ENCODE assay signal across 16 cellular contexts in the genomic region with DNA sequence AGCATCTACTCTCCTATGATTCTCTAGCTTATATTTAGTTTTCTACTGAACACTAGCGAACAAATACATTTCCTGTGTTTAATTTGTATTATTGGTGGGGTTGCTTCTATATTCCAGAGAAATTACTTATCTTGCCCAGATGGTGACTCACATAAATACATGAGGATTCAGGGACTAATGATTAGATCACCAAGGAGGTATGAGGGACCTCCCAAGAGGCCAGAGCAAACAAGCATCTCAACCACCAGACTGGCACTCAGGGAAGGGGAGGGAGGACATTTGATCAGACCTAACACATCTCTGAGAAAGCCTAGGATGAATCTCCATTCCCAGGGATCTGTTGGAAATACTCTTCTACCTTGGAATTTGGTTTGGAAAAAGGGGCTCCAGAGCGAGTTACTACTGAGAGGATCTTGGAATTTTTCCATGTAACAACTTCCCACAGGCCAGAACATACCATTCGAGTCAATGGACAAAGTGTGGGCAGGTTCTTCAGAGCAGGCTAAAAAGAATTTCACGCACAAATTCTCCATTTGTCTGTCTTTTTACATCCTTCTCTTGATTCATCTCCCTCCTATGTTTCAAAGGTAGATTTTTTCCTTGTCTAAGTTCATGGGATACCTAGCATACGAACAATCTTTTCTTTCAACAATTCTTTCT.
A peak's percentile ranks its signal among the peaks of the same experiment; 100 is the strongest.
DNase-seq lines count a peak whose midpoint lies in the region; ATAC-seq, FAIRE-seq and TF ChIP-seq lines count a peak whose summit lies in the region.
"Had no signal": no experiment of that assay in that cellular context is flagged by ENCODE, and none has a peak within 500 bp of the region (broad histone marks: within the 10 kb centered on the region; RNA-seq: fewer than 3 reads in every experiment).

No MANE protein-coding gene starts in this region.

- H3K4me3 ChIP-seq in AG10803 (ENCODE audit: low read length) = no peak overlapping the region
- no peak overlapping the region for H3K4me3 ChIP-seq in MG63
- no peak overlapping the region for H3K4me3 ChIP-seq in bronchial epithelial cell (ENCODE audit: low read depth, low read length)
- H3K4me3 ChIP-seq in kidney epithelial cell (ENCODE audit: low read depth, low read length) = no peak overlapping the region
- no peak overlapping the region for H3K4me3 ChIP-seq in neuronal stem cell (ENCODE audit: low read length in 2 of 2)

- no peak overlapping the region for H2BK15ac ChIP-seq in neuronal stem cell (ENCODE audit: low read length)

- H3K36me3 ChIP-seq in MG63 (no peaks in the 10 kb centered on the region), bronchial epithelial cell (ENCODE audit: control insufficient read depth, insufficient read depth, low read length) (no peaks in the 10 kb centered on the region), kidney epithelial cell (ENCODE audit: control insufficient read depth, insufficient read depth, low read length) (no peaks in the 10 kb centered on the region), neuronal stem cell (replicated peaks in 1 of 2; ENCODE audit: control insufficient read depth in 2 of 2, insufficient read depth in 2 of 2, low read length in 2 of 2) (no peaks in the 10 kb centered on the region)

- no peak overlapping the region for H3K18ac ChIP-seq in neuronal stem cell (ENCODE audit: low read length)

- no peak overlapping the region for H2AK5ac ChIP-seq in neuronal stem cell (ENCODE audit: low read depth, low read length)

- H3K9me3 ChIP-seq in MG63 (no peaks in the 10 kb centered on the region), neuronal stem cell (replicated peaks in 1 of 2; ENCODE audit: control insufficient read depth in 2 of 2, insufficient read depth in 1 of 2, low read depth in 1 of 2, low read length in 2 of 2) (no peaks in the 10 kb centered on the region)

- no CpG with 5 or more reads among the region's 5 CpGs for WGBS in neuronal stem cell (ENCODE audit: extremely low coverage in 2 of 2, insufficient read length in 2 of 2, insufficient replicate concordance in 1 of 2), 2 donors

- no peak overlapping the region for H4K91ac ChIP-seq in neuronal stem cell (ENCODE audit: low read depth, low read length, poor library complexity)

- no peaks in the 10 kb centered on the region for H3K4me1 ChIP-seq in neuronal stem cell (ENCODE audit: control insufficient read depth in 2 of 2, insufficient read depth in 1 of 2, low read depth in 1 of 2, low read length in 2 of 2)

- no peak overlapping the region for H4K8ac ChIP-seq in neuronal stem cell (ENCODE audit: low read depth, low read length)

- H3K4me2 ChIP-seq in neuronal stem cell (ENCODE audit: insufficient read depth, low read length, poor library complexity, severe bottlenecking) = no peak overlapping the region

- no peak overlapping the region for H3K27ac ChIP-seq in neuronal stem cell (replicated peaks; ENCODE audit: low read length)

- no peak overlapping the region for H3K4ac ChIP-seq in neuronal stem cell (ENCODE audit: low read length)

- no peak overlapping the region for H2BK120ac ChIP-seq in neuronal stem cell (ENCODE audit: low read depth, low read length)

- H3K27me3 ChIP-seq in MG63 (no peaks in the 10 kb centered on the region), bronchial epithelial cell (ENCODE audit: control insufficient read depth, insufficient read depth, low read length) (no peaks in the 10 kb centered on the region), kidney epithelial cell (ENCODE audit: control insufficient read depth, insufficient read depth, low read length) (no peaks in the 10 kb centered on the region), neuronal stem cell (ENCODE audit: control insufficient read depth in 3 of 3, insufficient read depth in 3 of 3, low read depth in 1 of 3, low read length in 3 of 3) (no peaks in the 10 kb centered on the region)

- no peak overlapping the region for H2AFZ ChIP-seq in neuronal stem cell (ENCODE audit: low read length)

- TF ChIP-seq CTCF in AG10803 (conservative IDR thresholded peaks at IDR 0.05; ENCODE audit: low read length) = no peak
- no peak for TF ChIP-seq CTCF in bronchial epithelial cell (IDR thresholded peaks at IDR 0.05; ENCODE audit: insufficient read depth, low read length, severe bottlenecking)
- TF ChIP-seq CTCF in kidney epithelial cell (IDR thresholded peaks at IDR 0.05; ENCODE audit: insufficient read depth, low read length, poor library complexity, severe bottlenecking) = no peak

- no peak for FAIRE-seq in bronchial epithelial cell (lab: Jason Lieb, UNC)

- H3K9ac ChIP-seq in neuronal stem cell (ENCODE audit: low read depth, low read length, poor library complexity) = no peak overlapping the region

- no peaks in the 10 kb centered on the region for H3K79me1 ChIP-seq in neuronal stem cell (ENCODE audit: low read depth, low read length)

- no peak overlapping the region for H2BK5ac ChIP-seq in neuronal stem cell (ENCODE audit: low read length)

- DNase-seq in AG10803 (ENCODE audit: low read depth) (peak; percentile 54), MG63 (peak; percentile 79), bronchial epithelial cell (ENCODE audit: low read depth) (peak; percentile 86), kidney epithelial cell (ENCODE audit: low read depth) (peak; percentile 26), NCI-H345 treated with DMSO at 0.1 percent for 48 hours (lab: John Stamatoyannopoulos, UW; ENCODE audit: unreplicated experiment) (no peak), NCI-H748 (lab: John Stamatoyannopoulos, UW; ENCODE audit: unreplicated experiment) (no peak), neuronal stem cell (ENCODE audit: low spot score) (no peak)
- DNase-seq: activated CD8-positive, alpha-beta T cell treated with anti-CD3 and anti-CD28 coated beads for 36 hours; amygdala; left ventricle myocardium superior; NCI-H187; NCI-H524; OCI-M1; stimulated activated naive CD8-positive, alpha-beta T cell treated with anti-CD3 and anti-CD28 coated beads, Interleukin-15, amount 100 ng/mL, for 72 hours had no signal

- ATAC-seq in GM21825 (IDR thresholded peaks at IDR 0.05; ENCODE audit: unreplicated experiment) = no peak
- ATAC-seq: activated CD8-positive, alpha-beta T cell treated with anti-CD3 and anti-CD28 coated beads for 36 hours; esophagus mucosa; left ventricle myocardium superior; stimulated activated naive CD8-positive, alpha-beta T cell treated with anti-CD3 and anti-CD28 coated beads, Interleukin-15, amount 100 ng/mL, for 72 hours had no signal

- no peak overlapping the region for H3K23ac ChIP-seq in neuronal stem cell (ENCODE audit: low read depth, low read length, poor library complexity)

- H3K14ac ChIP-seq in neuronal stem cell (ENCODE audit: low read length) = no peak overlapping the region

- H2BK12ac ChIP-seq in neuronal stem cell (ENCODE audit: low read length) = no peak overlapping the region

Comparison
In these comparisons a context has a peak if more than half of its experiments do, and no peak if none do; other contexts are left out.
1. DNase-seq: peak in AG10803 (single experiment), MG63 (single experiment), bronchial epithelial cell (single experiment) and kidney epithelial cell (single experiment); none in NCI-H345 treated with DMSO at 0.1 percent for 48 hours (single experiment), NCI-H748 (single experiment) and neuronal stem cell (single experiment).